ENCODE assay signal across 18 cellular contexts in genomic region chr6:4924872-4925271, GRCh38.
"Had no signal": no experiment of that assay in that cellular context is flagged by ENCODE, and none has a peak within 500 bp of the region (broad histone marks: within the 10 kb centered on the region; RNA-seq: fewer than 3 reads in every experiment).

No MANE protein-coding gene starts in this region.

- DNase-seq: activated CD4-positive, alpha-beta memory T cell treated with anti-CD3 and anti-CD28 coated beads, Interleukin-2, amount 10 ng/mL, durations not matched to agents 7 days and 5 days; activated CD4-positive, alpha-beta T cell treated with anti-CD3 and anti-CD28 coated beads for 36 hours; activated effector memory CD4-positive, alpha-beta T cell treated with Interleukin-2 at 50 U/mL for 16 hours; activated naive CD4-positive, alpha-beta T cell treated with anti-CD3 and anti-CD28 coated beads, Interleukin-2, amount 50 U/mL, for 16 hours; activated T-cell treated with anti-CD3 and anti-CD28 coated beads, Interleukin-2, amount 50 U/mL, for 24 hours; effector CD4-positive, alpha-beta T cell; foreskin melanocyte; immature natural killer cell; left cardiac atrium; lower lobe of right lung; stimulated activated CD4-positive, alpha-beta T cell treated with anti-CD3 and anti-CD28 coated beads, Interleukin-15, amount 100 ng/mL, for 24 hours; stimulated activated CD4-positive, alpha-beta T cell treated with anti-CD3 and anti-CD28 coated beads, Interleukin-4, amount 100 ng/mL, for 1 hour; stimulated activated naive B cell treated with anti-CD40 and anti-IgM and Interleukin-4, amounts not matched to agents 10 μg/mL and 1 μg/mL and 100 μg/mL, for 72 hours; T-helper 1 cell; T1000; tibial artery had no signal

- H3K27ac ChIP-seq: lower lobe of right lung, right atrium auricular region, tibial artery, VCaP had no signal

- ATAC-seq: activated CD4-positive, alpha-beta T cell treated with anti-CD3 and anti-CD28 coated beads for 36 hours; lower lobe of right lung; stimulated activated naive B cell treated with anti-CD40 and anti-IgM and Interleukin-4, amounts not matched to agents 10 μg/mL and 1 μg/mL and 100 μg/mL, for 72 hours had no signal

- H3K4me1 ChIP-seq: lower lobe of right lung, tibial artery had no signal

- H3K36me3 ChIP-seq: lower lobe of right lung, right atrium auricular region, tibial artery had no signal

- H3K9me3 ChIP-seq: lower lobe of right lung, right atrium auricular region, tibial artery had no signal

- H3K27me3 ChIP-seq: right atrium auricular region, tibial artery had no signal

- H3K4me3 ChIP-seq: lower lobe of right lung, right atrium auricular region, tibial artery had no signal
